ENCODE assay signal across 10 cellular contexts in the genomic region with DNA sequence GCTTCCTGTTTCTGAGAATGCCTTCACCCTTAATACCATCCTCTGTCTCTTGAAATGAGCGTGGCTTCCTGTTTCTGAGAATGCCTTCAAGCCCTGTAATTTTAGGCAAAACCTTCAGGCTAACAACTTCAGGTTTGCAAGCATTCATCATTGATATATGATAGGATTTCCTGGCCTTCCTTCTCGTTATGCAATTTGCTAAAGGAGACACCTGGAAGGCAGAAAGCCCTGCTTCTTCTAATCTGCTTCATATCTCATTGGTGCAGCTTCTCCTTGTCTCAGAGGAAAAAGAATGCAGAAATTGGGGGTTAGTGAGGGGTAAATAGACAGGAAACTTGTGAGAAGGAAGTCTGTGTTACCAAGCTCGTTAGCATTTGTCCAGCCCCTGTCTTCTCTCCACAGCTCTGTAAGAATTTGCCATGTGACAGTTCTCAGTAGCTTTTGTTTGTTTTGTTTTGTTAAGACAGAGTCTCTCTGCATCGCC. TPM values are rescaled to one million over a fixed set of nuclear protein-coding genes. Genes with fewer than 3 reads are reported as not detected.
A peak's percentile ranks its signal among the peaks of the same experiment; 100 is the strongest.
DNase-seq lines count a peak whose midpoint lies in the region; ATAC-seq and TF ChIP-seq lines count a peak whose summit lies in the region.
"Had no signal": no experiment of that assay in that cellular context is flagged by ENCODE, and none has a peak within 500 bp of the region (broad histone marks: within the 10 kb centered on the region; RNA-seq: fewer than 3 reads in every experiment).

No MANE protein-coding gene starts in this region.

- no peaks in the 10 kb centered on the region for H3K27me3 ChIP-seq in neutrophil

- H3K4me3 ChIP-seq in GM12864 (ENCODE audit: low read depth, low read length), result peak overlapping the region; percentile 14
- H3K4me3 ChIP-seq in LNCaP clone FGC (ENCODE audit: low read depth, low read length), result no peak overlapping the region
- peak overlapping the region; percentile 31 to 46 for H3K4me3 ChIP-seq in neutrophil (ENCODE audit: low read depth in 1 of 2, low read length in 1 of 2)

- ATAC-seq in GM21619 (IDR thresholded peaks at IDR 0.05; ENCODE audit: unreplicated experiment), result peak; percentile 71
- ATAC-seq in omental fat pad (ENCODE audit: low FRiP score), result no peak

- peaks cover 4% of the 10 kb centered on the region for H3K36me3 ChIP-seq in neutrophil

- peaks cover 67 to 77% of the 10 kb centered on the region in 2 experiments for H3K4me1 ChIP-seq in neutrophil (ENCODE audit: control insufficient read depth in 1 of 2, insufficient read depth in 1 of 2, low read depth in 1 of 2, low read length in 1 of 2)

- no peak for DNase-seq in GM12864 (ENCODE audit: low read depth)
- peak; percentile 69 for DNase-seq in LNCaP clone FGC (ENCODE audit: low read depth)
- DNase-seq in caudate nucleus (lab: John Stamatoyannopoulos, UW), result peak in 7 of 61 donors; percentile 6 to 44 (median 27)
- no peak for DNase-seq in omental fat pad (ENCODE audit: low spot score)
- no peak for DNase-seq in iPS-NIHi11 (ENCODE audit: low spot score)
- DNase-seq in NK-92 treated with Interleukin-12 subunit alpha and Interleukin-12 subunit beta, amount 100 ng/mL, for 24 hours (lab: John Stamatoyannopoulos, UW), result no peak

- no peaks in the 10 kb centered on the region for H3K9me3 ChIP-seq in neutrophil

- H3K27ac ChIP-seq in caudate nucleus (ENCODE audit: low read depth, low read length) (peak overlapping the region; percentile 83), neutrophil (peak overlapping the region; percentile 89)

- no peak for TF ChIP-seq CTCF in GM12864 (IDR thresholded peaks at IDR 0.05; ENCODE audit: low read depth, low read length, missing control alignments)
- TF ChIP-seq CTCF in LNCaP clone FGC (IDR thresholded peaks at IDR 0.05; ENCODE audit: control insufficient read depth, extremely low read depth, insufficient read depth), result no peak
- no peak for TF ChIP-seq CTCF in neutrophil (IDR thresholded peaks at IDR 0.05)
- TF ChIP-seq CTCF in omental fat pad (IDR thresholded peaks at IDR 0.05), result no peak

RNA-seq across cellular contexts. Expression of gene ARL6IP5, which starts 7.3 kb away (rescaled TPM):
- total RNA-seq in omental fat pad, result 100 to 1,000 TPM; 113 to 215 (median 199) TPM

RNA-seq across cellular contexts. Expression of gene UBA3, which starts 11.9 kb away (rescaled TPM):
- total RNA-seq in omental fat pad, result 10 to 100 TPM; 39.1 to 78.8 (median 42.6) TPM

RNA-seq across cellular contexts. Expression of gene LMOD3, which starts 30.3 kb away (rescaled TPM):
- total RNA-seq in omental fat pad, result not detected
- total RNA-seq: lung microvascular endothelial cell, RPMI7951 had no signal

RNA-seq across cellular contexts. Expression of gene TMF1, which starts 39.9 kb away (rescaled TPM):
- total RNA-seq in omental fat pad, result 10 to 100 TPM; 27.6 to 41.8 (median 30.2) TPM
